ENCODE assay signal across 8 cellular contexts in genomic region chr5:10563132-10563939, GRCh38. TPM values are rescaled to one million over a fixed set of nuclear protein-coding genes. Genes with fewer than 3 reads are reported as not detected.
DNase-seq lines count a peak whose midpoint lies in the region; ATAC-seq and TF ChIP-seq lines count a peak whose summit lies in the region.

No MANE protein-coding gene starts in this region.

- H3K9me3 Mint-ChIP-seq in glutamatergic neuron (ENCODE audit: unreplicated experiment), result peaks cover 11% of the 10 kb centered on the region

- intact Hi-C loops in prostate gland (cut with DNase I), result loop anchor here (10.0 kb wide), 1 partner anchor 201 kb away; the partner anchor contains the start of gene DAP

- H3K36me3 Mint-ChIP-seq in glutamatergic neuron (ENCODE audit: unreplicated experiment), result no peaks in the 10 kb centered on the region

- peaks cover 15% of the 10 kb centered on the region for H3K4me1 Mint-ChIP-seq in glutamatergic neuron (ENCODE audit: low read depth, unreplicated experiment)

- H3K27ac Mint-ChIP-seq in glutamatergic neuron (ENCODE audit: unreplicated experiment), result no peak overlapping the region

- peak; percentile 26 for ATAC-seq in GM21529 (IDR thresholded peaks at IDR 0.05; ENCODE audit: unreplicated experiment)

- 9% methylated on average over 56 of the region's 74 CpGs for WGBS in prostate gland

- TF ChIP-seq CTCF in glutamatergic neuron (IDR thresholded peaks at IDR 0.05; ENCODE audit: partially characterized antibody, unreplicated experiment) (no peak), prostate gland (IDR thresholded peaks at IDR 0.05) (no peak)

- peak overlapping the region; percentile 46 to 70 for H3K27ac ChIP-seq in prostate gland

- peaks cover 11% of the 10 kb centered on the region for H3K27me3 Mint-ChIP-seq in glutamatergic neuron (ENCODE audit: unreplicated experiment)

- no peaks in the 10 kb centered on the region for H3K36me3 ChIP-seq in prostate gland

- no peaks in the 10 kb centered on the region for H3K4me1 ChIP-seq in prostate gland (replicated peaks)

- H3K27me3 ChIP-seq in prostate gland (replicated peaks; ENCODE audit: insufficient read depth), result no peaks in the 10 kb centered on the region

- DNase-seq in D341Med (ENCODE audit: low spot score) (peak; percentile 51), activated T-cell treated with anti-CD3 and anti-CD28 coated beads for 4 hours (peak; percentile 19), glutamatergic neuron (peak; percentile 52), prostate gland (ENCODE audit: low spot score) (no peak), NCI-H82 (lab: John Stamatoyannopoulos, UW) (no peak)
- no peak for DNase-seq in NK-92 treated with Interleukin-12 subunit alpha and Interleukin-12 subunit beta, amount 100 ng/mL, for 24 hours (lab: John Stamatoyannopoulos, UW)

- no peak for TF ChIP-seq RAD21 in Ishikawa (IDR thresholded peaks at IDR 0.05; ENCODE audit: low read depth)

- peak overlapping the region; percentile 54 to 63 for H3K4me3 ChIP-seq in prostate gland

- TF ChIP-seq EP300 in Ishikawa (IDR thresholded peaks at IDR 0.05; ENCODE audit: borderline replicate concordance), result no peak

- peak overlapping the region; percentile 68 for H3K4me3 Mint-ChIP-seq in glutamatergic neuron (ENCODE audit: unreplicated experiment)

- TF ChIP-seq POLR2A in prostate gland (IDR thresholded peaks at IDR 0.05), result no peak

- H3K9me3 ChIP-seq in prostate gland, result no peaks in the 10 kb centered on the region

TF ChIP-seq in Ishikawa, 13 proteins besides CTCF, POLR2A, EP300 and RAD21:
- TF ChIP-seq USF1 (IDR thresholded peaks at IDR 0.05), result peak; percentile 75
- no peak for TF ChIP-seq EGR1 (IDR thresholded peaks at IDR 0.05)
- peak; percentile 36; the same call in 1 of the 2 replicates for TF ChIP-seq ZBTB7A (IDR thresholded peaks at IDR 0.05; ENCODE audit: low read depth)
- TF ChIP-seq NFIC (IDR thresholded peaks at IDR 0.05), result no peak
- no peak for TF ChIP-seq TEAD4 (IDR thresholded peaks at IDR 0.05)
- TF ChIP-seq YY1 (IDR thresholded peaks at IDR 0.05; ENCODE audit: low read depth), result no peak
- 0 out of 2 replicates have a peak, but pooled peaks have one; percentile 12 for TF ChIP-seq TCF12 (IDR thresholded peaks at IDR 0.05; ENCODE audit: low read depth)
- TF ChIP-seq MAX (IDR thresholded peaks at IDR 0.05), result peak; percentile 37
TF ChIP-seq in Ishikawa: peak in this region for 4.

RNA-seq across cellular contexts. Expression of gene ANKRD33B, which starts 0.5 kb away (rescaled TPM):
- total RNA-seq in glutamatergic neuron (ENCODE audit: unreplicated experiment), result 14.5 TPM
- total RNA-seq in prostate gland, result 1 to 10 TPM; 4.1 to 7.4 TPM

Comparison
In these comparisons a context has a peak if more than half of its experiments do, and no peak if none do; other contexts are left out.
1. DNase-seq: peak in D341Med (single experiment), activated T-cell treated with anti-CD3 and anti-CD28 coated beads for 4 hours (single experiment) and glutamatergic neuron (single experiment); none in prostate gland (single experiment), NK-92 treated with Interleukin-12 subunit alpha and Interleukin-12 subunit beta, amount 100 ng/mL, for 24 hours (single experiment) and NCI-H82 (single experiment).